In genomic region chr19:52520013-52520412, GRCh38 we compare ENCODE assay signal across 30 cellular contexts. TPM values are rescaled to one million over a fixed set of nuclear protein-coding genes. Genes with fewer than 3 reads are reported as not detected.
A peak's percentile ranks its signal among the peaks of the same experiment; 100 is the strongest.
DNase-seq lines count a peak whose midpoint lies in the region; ATAC-seq, FAIRE-seq and TF ChIP-seq lines count a peak whose summit lies in the region.
"Had no signal": no experiment of that assay in that cellular context is flagged by ENCODE, and none has a peak within 500 bp of the region (broad histone marks: within the 10 kb centered on the region; RNA-seq: fewer than 3 reads in every experiment).

No MANE protein-coding gene starts in this region.

- no peaks in the 10 kb centered on the region for H3K36me3 Mint-ChIP-seq in progenitor cell of endocrine pancreas (ENCODE audit: insufficient read depth)
- peaks cover 15 to 22% of the 10 kb centered on the region in 2 donors for H3K36me3 Mint-ChIP-seq in activated T-cell treated with anti-CD3 and anti-CD28 coated beads, Interleukin-2, amount 50 U/mL, for 72 hours (ENCODE audit: insufficient read depth in 2 of 2)
- H3K36me3 Mint-ChIP-seq: CD14-positive monocyte had no signal

- TF ChIP-seq RAD21 in HepG2 (CRISPR knock-in tag; IDR thresholded peaks at IDR 0.05) (no peak), H1 (IDR thresholded peaks at IDR 0.05 in 1 of 2, conservative IDR thresholded peaks at IDR 0.05 in 1 of 2; ENCODE audit: low read depth in 2 of 2, low read length in 2 of 2) (no peak)

- FAIRE-seq in HepG2 (lab: Jason Lieb, UNC) = no peak
- no peak for FAIRE-seq in H1 (lab: Jason Lieb, UNC)
- FAIRE-seq: GM12891, GM19239, HTR-8/SVneo had no signal

- H2BK12ac ChIP-seq in H1 (ENCODE audit: low read depth, low read length) = no peak overlapping the region

- peak overlapping the region; percentile 63; the same call in 1 of the 2 replicates for H3K4me2 ChIP-seq in HepG2 (ENCODE audit: low read depth, low read length)
- peak overlapping the region; percentile 21 to 33; a peak in 1 of 4 replicates for H3K4me2 ChIP-seq in H1 (ENCODE audit: insufficient read depth in 1 of 2, low read depth in 2 of 2, low read length in 2 of 2)
- no peak overlapping the region for H3K4me2 ChIP-seq in mesendoderm (ENCODE audit: low read length)

- H3K27ac Mint-ChIP-seq in progenitor cell of endocrine pancreas = peak overlapping the region; percentile 94
- no peak overlapping the region for H3K27ac Mint-ChIP-seq in activated T-cell treated with anti-CD3 and anti-CD28 coated beads, Interleukin-2, amount 50 U/mL, for 72 hours
- H3K27ac Mint-ChIP-seq: CD14-positive monocyte; CD8-positive, alpha-beta memory T cell had no signal

- DNase-seq in HepG2 (ENCODE audit: low spot score) = no peak
- DNase-seq in right lobe of liver = no peak
- no peak for DNase-seq in H1 (ENCODE audit: low read depth in 1 of 2, low spot score in 2 of 2)
- peak; percentile 49 for DNase-seq in mesendoderm
- DNase-seq in progenitor cell of endocrine pancreas (ENCODE audit: low spot score, unreplicated experiment) = no peak
- no peak for DNase-seq in activated CD4-positive, alpha-beta T cell treated with anti-CD3 and anti-CD28 coated beads for 1 hour
- no peak for DNase-seq in activated T-cell treated with anti-CD3 and anti-CD28 coated beads, Interleukin-2, amount 50 U/mL, for 72 hours
- no peak for DNase-seq in superior temporal gyrus (ENCODE audit: extremely low spot score)
- DNase-seq: 8988T; ACHN; BE2C; CD8-positive, alpha-beta memory T cell; DMS 273 treated with DMSO at 0.1 percent for 48 hours; DMS79; EL; GF-D8; GM23248; HCEC 1CT; KG1; MM.1S; NCI-H1694 treated with DMSO at 0.1 percent for 48 hours; NCI-H2081; NCI-H2227 treated with DMSO at 0.1 percent for 48 hours; NCI-H526 treated with DMSO at 0.1 percent for 48 hours; Peyer's patch; SHP77 treated with DMSO at 0.1 percent for 48 hours had no signal

- H3K79me2 ChIP-seq in HepG2 (ENCODE audit: insufficient read depth, low read length) = no peaks in the 10 kb centered on the region
- H3K79me2 ChIP-seq in H1 (ENCODE audit: control insufficient read depth in 1 of 2, insufficient read depth in 2 of 2, low read length in 2 of 2) = no peaks in the 10 kb centered on the region
- no peaks in the 10 kb centered on the region for H3K79me2 ChIP-seq in mesendoderm (ENCODE audit: control insufficient read depth, insufficient read depth, low read length)

- H4K20me1 ChIP-seq in HepG2 (ENCODE audit: insufficient read depth, low read length) (no peaks in the 10 kb centered on the region), H1 (replicated peaks in 1 of 2; ENCODE audit: control insufficient read depth in 1 of 2, insufficient read depth in 2 of 2, low read length in 2 of 2) (no peaks in the 10 kb centered on the region)

- H3K27me3 ChIP-seq in HepG2 (ENCODE audit: control insufficient read depth in 1 of 2, insufficient read depth in 2 of 2, low read length in 2 of 2) (no peaks in the 10 kb centered on the region; a peak in 1 of 5 replicates), right lobe of liver (no peaks in the 10 kb centered on the region), H1 (replicated peaks in 1 of 4; ENCODE audit: control insufficient read depth in 3 of 4, extremely low read depth in 1 of 4, insufficient read depth in 3 of 4, low read length in 3 of 4) (no peaks in the 10 kb centered on the region), mesendoderm (ENCODE audit: insufficient read depth, low read length, poor library complexity) (no peaks in the 10 kb centered on the region)
- H3K27me3 ChIP-seq: BE2C, Peyer's patch had no signal

- no peak overlapping the region for H2BK20ac ChIP-seq in H1 (ENCODE audit: low read length)

- TF ChIP-seq CTCF in HepG2 (CRISPR knock-in tag; IDR thresholded peaks at IDR 0.05) (no peak), right lobe of liver (IDR thresholded peaks at IDR 0.05) (no peak), H1 (IDR thresholded peaks at IDR 0.05; ENCODE audit: control extremely low read depth in 1 of 3, insufficient read depth in 1 of 3, low read depth in 1 of 3, low read length in 3 of 3) (no peak), progenitor cell of endocrine pancreas (IDR thresholded peaks at IDR 0.05; ENCODE audit: unreplicated experiment) (no peak)

- H2BK5ac ChIP-seq in H1 (ENCODE audit: low read depth, low read length) (no peak overlapping the region), mesendoderm (ENCODE audit: low read length) (no peak overlapping the region)

- no peak overlapping the region for H3K4me3 Mint-ChIP-seq in progenitor cell of endocrine pancreas (ENCODE audit: low read depth)
- no peak overlapping the region for H3K4me3 Mint-ChIP-seq in activated T-cell treated with anti-CD3 and anti-CD28 coated beads, Interleukin-2, amount 50 U/mL, for 72 hours
- H3K4me3 Mint-ChIP-seq: CD14-positive monocyte; CD8-positive, alpha-beta memory T cell had no signal

- no TSS peak for BruUV-seq in HepG2 (replicated peaks; lab: Mats Ljungman, UMichigan)

- in situ Hi-C loops in HepG2 (cut with HindIII; ENCODE audit: extremely low pct_ligation_motif_present, low pct_unique_long_range_greater_than_20kb) = no loop called here

- H4K91ac ChIP-seq in H1 (replicated peaks; ENCODE audit: insufficient read length, low read length) = no peak overlapping the region

- intact Hi-C loops in HepG2 (cut with micrococcal nuclease; ENCODE audit: unreplicated experiment) (no loop called here), right lobe of liver (cut with DNase I) (no loop called here)

- H3K27ac ChIP-seq in HepG2 (ENCODE audit: extremely low read length, insufficient read depth, low read length) (no peak overlapping the region), right lobe of liver (no peak overlapping the region), H1 (ENCODE audit: low read depth, low read length) (no peak overlapping the region), mesendoderm (ENCODE audit: low read depth, low read length) (no peak overlapping the region)
- H3K27ac ChIP-seq: GM23248, Peyer's patch had no signal

- H3K23ac ChIP-seq in H1 (ENCODE audit: insufficient read length) (no peak overlapping the region), mesendoderm (ENCODE audit: low read length) (no peak overlapping the region)

- H4K8ac ChIP-seq in H1 (ENCODE audit: extremely low read depth, insufficient read depth, low read length) (no peak overlapping the region), mesendoderm (ENCODE audit: low read depth, low read length) (no peak overlapping the region)

- no peak for ATAC-seq in HepG2
- ATAC-seq in right lobe of liver = no peak
- ATAC-seq in activated T-cell treated with anti-CD3 and anti-CD28 coated beads, Interleukin-2, amount 50 U/mL, for 72 hours (replicated peaks in 1 of 2) = no peak

- H3K18ac ChIP-seq in H1 (ENCODE audit: extremely low read depth, low read length) (no peak overlapping the region), mesendoderm (ENCODE audit: low read length) (no peak overlapping the region)

- CTCF ChIA-PET in HepG2 (lab: Yijun Ruan, JAX; ENCODE audit: low intra/inter-chr PET ratio, low total read pairs) (no interaction called here), H1 (lab: Charles Lee; ENCODE audit: partially characterized antibody) (no interaction called here)

- H2BK120ac ChIP-seq in H1 (replicated peaks; ENCODE audit: low read depth, low read length) = no peak overlapping the region
- H2BK120ac ChIP-seq in mesendoderm (ENCODE audit: low read depth, low read length) = no peak overlapping the region

- TF ChIP-seq EP300 in HepG2 (IDR thresholded peaks at IDR 0.05; ENCODE audit: low read depth in 2 of 2, low read length in 2 of 2) (no peak), HepG2 (CRISPR knock-in tag; IDR thresholded peaks at IDR 0.05; ENCODE audit: borderline replicate concordance) (no peak), H1 (IDR thresholded peaks at IDR 0.05; ENCODE audit: borderline replicate concordance in 1 of 2, low read depth in 2 of 2, low read length in 2 of 2) (no peak)

- H2AFZ ChIP-seq in HepG2 (ENCODE audit: low read length) = no peak overlapping the region
- H2AFZ ChIP-seq in H1 (ENCODE audit: low read length) = no peak overlapping the region
- H2AFZ ChIP-seq: GM23248 had no signal

- H3K36me3 ChIP-seq in HepG2 (replicated peaks in 1 of 2; ENCODE audit: control insufficient read depth in 1 of 2, insufficient read depth in 2 of 2, low read length in 2 of 2) (no peaks in the 10 kb centered on the region), right lobe of liver (no peaks in the 10 kb centered on the region), H1 (ENCODE audit: control insufficient read depth in 2 of 4, insufficient read depth in 4 of 4, low read length in 3 of 4) (no peaks in the 10 kb centered on the region), mesendoderm (ENCODE audit: control insufficient read depth, insufficient read depth, low read length) (no peaks in the 10 kb centered on the region)
- H3K36me3 ChIP-seq: BE2C, Peyer's patch had no signal

- no peaks in the 10 kb centered on the region for H3K9me3 Mint-ChIP-seq in progenitor cell of endocrine pancreas (ENCODE audit: low read depth)
- H3K9me3 Mint-ChIP-seq in activated T-cell treated with anti-CD3 and anti-CD28 coated beads, Interleukin-2, amount 50 U/mL, for 72 hours = peaks cover 9 to 20% of the 10 kb centered on the region in 2 donors

- 20% methylated on average over 3 of the region's 4 CpGs for WGBS in HepG2 (ENCODE audit: low lambda C conversion rate)
- 21% methylated on average over 4 of the region's 4 CpGs for WGBS in right lobe of liver (ENCODE audit: insufficient coverage, low coverage, low lambda C conversion rate, missing lambda C conversion rate)
- 73% methylated on average over 4 of the region's 4 CpGs; no CpG with 5 or more reads in 1 of the 2 experiments for WGBS in H1 (ENCODE audit: extremely low coverage in 1 of 2, insufficient coverage in 1 of 2, insufficient read length in 1 of 2, insufficient replicate concordance in 2 of 2, low coverage in 1 of 2, low lambda C conversion rate in 2 of 2, missing lambda C conversion rate in 1 of 2), 2 experiments
- no CpG with 5 or more reads among the region's 4 CpGs for WGBS in mesendoderm (ENCODE audit: extremely low coverage, insufficient coverage, low lambda C conversion rate)

- H3K4ac ChIP-seq in H1 (replicated peaks; ENCODE audit: insufficient read length, low read depth, low read length) (no peak overlapping the region), mesendoderm (ENCODE audit: low read depth, low read length) (no peak overlapping the region)

- H3K14ac ChIP-seq in H1 (ENCODE audit: insufficient read length) = no peak overlapping the region

- H3K79me1 ChIP-seq in H1 (ENCODE audit: low read depth, low read length) (no peaks in the 10 kb centered on the region), mesendoderm (ENCODE audit: low read length) (no peaks in the 10 kb centered on the region)

- H3K9me3 ChIP-seq in HepG2 (ENCODE audit: low read length) (peaks cover 11% of the 10 kb centered on the region), right lobe of liver (no peaks in the 10 kb centered on the region), H1 (ENCODE audit: insufficient read depth in 2 of 2, low read depth in 1 of 2, low read length in 1 of 2) (no peaks in the 10 kb centered on the region)
- H3K9me3 ChIP-seq: BE2C had no signal

- H3K4me1 ChIP-seq in HepG2 (ENCODE audit: insufficient read depth, low read length) (peaks cover 14% of the 10 kb centered on the region; the same call in 1 of the 2 replicates), right lobe of liver (no peaks in the 10 kb centered on the region), H1 (replicated peaks in 1 of 4; ENCODE audit: control insufficient read depth in 3 of 4, insufficient read depth in 4 of 4, low read length in 3 of 4) (peaks cover 2 to 14% (median 10%) of the 10 kb centered on the region in 4 experiments; a peak in 5 of 7 replicates), mesendoderm (ENCODE audit: control insufficient read depth, low read depth, low read length) (peaks cover 3% of the 10 kb centered on the region)
- H3K4me1 ChIP-seq: BE2C, Peyer's patch had no signal

- POLR2A ChIA-PET in HepG2 (lab: Yijun Ruan, JAX) (no interaction called here), H1 (lab: Charles Lee; ENCODE audit: partially characterized antibody) (interaction anchor here (1.4 kb wide), 1 partner anchor 17 kb away, joined by 4 read pairs; no protein-coding TSS in a partner anchor)

- peaks cover 50% of the 10 kb centered on the region for H3K4me1 Mint-ChIP-seq in progenitor cell of endocrine pancreas (ENCODE audit: low read depth)
- H3K4me1 Mint-ChIP-seq in activated T-cell treated with anti-CD3 and anti-CD28 coated beads, Interleukin-2, amount 50 U/mL, for 72 hours (ENCODE audit: low read depth) = peaks cover 7% of the 10 kb centered on the region
- H3K4me1 Mint-ChIP-seq: CD14-positive monocyte had no signal

- H3K23me2 ChIP-seq in H1 (ENCODE audit: low read depth, low read length) = no peaks in the 10 kb centered on the region

- H4K5ac ChIP-seq in H1 (ENCODE audit: insufficient read length, low read depth, low read length) (no peak overlapping the region), mesendoderm (ENCODE audit: low read length) (no peak overlapping the region)

- H3K9ac ChIP-seq in HepG2 (ENCODE audit: insufficient read depth, low read depth, low read length) = no peak overlapping the region
- no peak overlapping the region for H3K9ac ChIP-seq in H1 (replicated peaks in 1 of 4; ENCODE audit: extremely low read depth in 1 of 4, low read depth in 3 of 4, low read length in 3 of 4)
- H3K9ac ChIP-seq in mesendoderm (ENCODE audit: low read length) = no peak overlapping the region
- H3K9ac ChIP-seq: GM23248 had no signal

- H3K56ac ChIP-seq in H1 (replicated peaks; ENCODE audit: insufficient read length, low read depth, low read length) (no peak overlapping the region), mesendoderm (ENCODE audit: low read length) (no peak overlapping the region)

- no peaks in the 10 kb centered on the region for H3K27me3 Mint-ChIP-seq in progenitor cell of endocrine pancreas
- no peaks in the 10 kb centered on the region for H3K27me3 Mint-ChIP-seq in activated T-cell treated with anti-CD3 and anti-CD28 coated beads, Interleukin-2, amount 50 U/mL, for 72 hours (ENCODE audit: low read depth)

- H2AK5ac ChIP-seq in H1 (ENCODE audit: low read depth, low read length) = no peak overlapping the region
- H2AK5ac ChIP-seq in mesendoderm (ENCODE audit: low read length) = no peak overlapping the region

- TF ChIP-seq POLR2A in HepG2 (IDR thresholded peaks at IDR 0.05; ENCODE audit: insufficient read depth in 1 of 2, low read depth in 2 of 2, low read length in 2 of 2) = no peak
- no peak for TF ChIP-seq POLR2A in right lobe of liver (IDR thresholded peaks at IDR 0.05)
- no peak for TF ChIP-seq POLR2A in H1 (IDR thresholded peaks at IDR 0.05; ENCODE audit: control extremely low read depth in 1 of 2, low read depth in 2 of 2, low read length in 2 of 2)

- H3K4me3 ChIP-seq in HepG2 (replicated peaks in 1 of 3; ENCODE audit: insufficient read depth in 1 of 3, low read depth in 2 of 3, low read length in 3 of 3) (no peak overlapping the region), right lobe of liver (no peak overlapping the region), H1 (ENCODE audit: extremely low read depth in 1 of 4, insufficient read depth in 2 of 4, low read depth in 3 of 4, low read length in 4 of 4) (no peak overlapping the region; a peak in 1 of 8 replicates), mesendoderm (ENCODE audit: low read length) (no peak overlapping the region)
- H3K4me3 ChIP-seq: GM23248, Peyer's patch had no signal

- H2BK15ac ChIP-seq in H1 (ENCODE audit: low read length) (0 out of 2 replicates have a peak overlapping the region, but pooled peaks have one; percentile 40), mesendoderm (replicated peaks; ENCODE audit: low read depth) (no peak overlapping the region)

RNA-seq across cellular contexts. Expression of gene ZNF808, which starts 7.5 kb away (rescaled TPM):
- total RNA-seq in HepG2 (2016; rRNA removed; fragmentation: Illumina TruSeq; extraction: Trizol) (7.4 and 17.5 TPM in 2 replicates), right lobe of liver (10 to 100 TPM in 1 of 6 experiments, 1 to 10 TPM in 5; 3.3 to 12.3 (median 5.8) TPM), progenitor cell of endocrine pancreas (38.6 and 41.6 TPM in 2 replicates)
- 1.5 and 2.7 TPM in 2 replicates for total RNA-seq in HepG2 (2016; cell fraction: cytosol; rRNA removed; fragmentation: Illumina TruSeq; extraction: Trizol; ENCODE audit: low read depth)
- 7.6 and 14.1 TPM in 2 replicates for total RNA-seq in HepG2 (2016; cell fraction: insoluble cytoplasmic fraction; rRNA removed; fragmentation: Illumina TruSeq; extraction: Trizol)
- 5.1 and 6.2 TPM in 2 replicates for total RNA-seq in HepG2 (2016; cell fraction: membrane; rRNA removed; fragmentation: Illumina TruSeq; extraction: Trizol)
- 8.7 and 11.8 TPM in 2 replicates for total RNA-seq in HepG2 (2016; cell fraction: nucleus; rRNA removed; fragmentation: Illumina TruSeq; extraction: Trizol)
- polyA plus RNA-seq in HepG2 (2011; rRNA removed) (3.0 and 3.3 TPM in 2 replicates), H1 (2011; rRNA removed) (2.6 and 3.9 TPM in 2 replicates)
- 1.2 and 2.1 TPM in 2 replicates for polyA plus RNA-seq in HepG2 (2011; cell fraction: cytosol; rRNA removed)
- polyA plus RNA-seq in HepG2 (2011; cell fraction: nucleus; rRNA removed) = 3.7 and 5.5 TPM in 2 replicates
- 1.4 and 1.7 TPM in 2 replicates for polyA plus RNA-seq in HepG2 (2012)
- polyA plus RNA-seq in HepG2 (2016; cell fraction: cytosol; fragmentation: Illumina TruSeq; extraction: Trizol; ENCODE audit: low read depth) = 0.03 and 0.27 TPM in 2 replicates
- polyA plus RNA-seq in HepG2 (2016; cell fraction: insoluble cytoplasmic fraction; fragmentation: Illumina TruSeq; extraction: Trizol; ENCODE audit: low read depth) = 2.4 and 3.5 TPM in 2 replicates
- 0.37 and 0.50 TPM in 2 replicates for polyA plus RNA-seq in HepG2 (2016; cell fraction: membrane; fragmentation: Illumina TruSeq; extraction: Trizol; ENCODE audit: low read depth)
- 5.9 and 8.6 TPM in 2 replicates for polyA plus RNA-seq in HepG2 (2016; cell fraction: nucleus; fragmentation: Illumina TruSeq; extraction: Trizol; ENCODE audit: insufficient read depth, low read depth)
- polyA minus RNA-seq in HepG2 (2011; rRNA and poly(A)+ RNA removed; ENCODE audit: low replicate concordance) = 2.8 and 6.5 TPM in 2 replicates
- 3.8 and 6.8 TPM in 2 replicates for polyA minus RNA-seq in HepG2 (2011; cell fraction: cytosol; rRNA and poly(A)+ RNA removed)
- polyA minus RNA-seq in HepG2 (2011; cell fraction: nucleus; rRNA and poly(A)+ RNA removed) = 13.0 and 22.6 TPM in 2 replicates
- 23.1 and 25.9 TPM in 2 replicates for total RNA-seq in H1 (2021; fragmentation: NEBNext Ultra II Directional; extraction: Animal tissue kit (Norgen Biotek cat#: 25700))
- 5.3 TPM for polyA plus RNA-seq in H1 (2011; cell fraction: cytosol; rRNA removed)
- 2.9 TPM for polyA plus RNA-seq in H1 (2011; cell fraction: nucleus; rRNA removed)
- polyA plus RNA-seq in H1 (2012, experiment 1 of 2) = 3.9 to 8.6 TPM (median 5.6 TPM) in 4 replicates
- 0.87 TPM for polyA plus RNA-seq in H1 (2012, experiment 2 of 2)
- 8.9 TPM for polyA plus RNA-seq in H1 (2013, experiment 1 of 2)
- 9.0 TPM for polyA plus RNA-seq in H1 (2013, experiment 2 of 2)
- polyA minus RNA-seq in H1 (2011; rRNA and poly(A)+ RNA removed) = 25.5 and 41.6 TPM in 2 replicates
- 16.7 TPM for polyA minus RNA-seq in H1 (2011; cell fraction: cytosol; rRNA and poly(A)+ RNA removed)
- 27.7 TPM for polyA minus RNA-seq in H1 (2011; cell fraction: nucleus; rRNA and poly(A)+ RNA removed)
- polyA plus RNA-seq in mesendoderm (2013, experiment 1 of 2) = 9.5 TPM
- polyA plus RNA-seq in mesendoderm (2013, experiment 2 of 2) = 8.9 TPM
- total RNA-seq in activated T-cell treated with anti-CD3 and anti-CD28 coated beads, Interleukin-2, amount 50 U/mL, for 72 hours = 10 to 100 TPM; 26.3 to 34.9 TPM

RNA-seq across cellular contexts. Expression of gene ZNF701, which starts 50.1 kb away (rescaled TPM):
- 6.3 and 7.7 TPM in 2 replicates for total RNA-seq in HepG2 (2016; rRNA removed; fragmentation: Illumina TruSeq; extraction: Trizol)
- 1.1 and 2.6 TPM in 2 replicates for total RNA-seq in HepG2 (2016; cell fraction: cytosol; rRNA removed; fragmentation: Illumina TruSeq; extraction: Trizol; ENCODE audit: low read depth)
- 6.6 and 8.1 TPM in 2 replicates for total RNA-seq in HepG2 (2016; cell fraction: insoluble cytoplasmic fraction; rRNA removed; fragmentation: Illumina TruSeq; extraction: Trizol)
- total RNA-seq in HepG2 (2016; cell fraction: membrane; rRNA removed; fragmentation: Illumina TruSeq; extraction: Trizol) = 3.1 and 4.0 TPM in 2 replicates
- 5.7 and 10.0 TPM in 2 replicates for total RNA-seq in HepG2 (2016; cell fraction: nucleus; rRNA removed; fragmentation: Illumina TruSeq; extraction: Trizol)
- 4.5 and 5.0 TPM in 2 replicates for polyA plus RNA-seq in HepG2 (2011; rRNA removed)
- 1.6 and 2.2 TPM in 2 replicates for polyA plus RNA-seq in HepG2 (2011; cell fraction: cytosol; rRNA removed)
- polyA plus RNA-seq in HepG2 (2011; cell fraction: nucleus; rRNA removed) = 5.8 and 6.5 TPM in 2 replicates
- polyA plus RNA-seq in HepG2 (2012) = 1.7 and 2.9 TPM in 2 replicates
- 0.11 and 0.12 TPM in 2 replicates for polyA plus RNA-seq in HepG2 (2016; cell fraction: cytosol; fragmentation: Illumina TruSeq; extraction: Trizol; ENCODE audit: low read depth)
- polyA plus RNA-seq in HepG2 (2016; cell fraction: insoluble cytoplasmic fraction; fragmentation: Illumina TruSeq; extraction: Trizol; ENCODE audit: low read depth) = 2.8 and 3.7 TPM in 2 replicates
- polyA plus RNA-seq in HepG2 (2016; cell fraction: membrane; fragmentation: Illumina TruSeq; extraction: Trizol; ENCODE audit: low read depth) = 0.38 and 0.49 TPM in 2 replicates
- 5.5 and 7.9 TPM in 2 replicates for polyA plus RNA-seq in HepG2 (2016; cell fraction: nucleus; fragmentation: Illumina TruSeq; extraction: Trizol; ENCODE audit: insufficient read depth, low read depth)
- 6.0 and 8.1 TPM in 2 replicates for polyA minus RNA-seq in HepG2 (2011; rRNA and poly(A)+ RNA removed; ENCODE audit: low replicate concordance)
- 4.0 and 5.3 TPM in 2 replicates for polyA minus RNA-seq in HepG2 (2011; cell fraction: cytosol; rRNA and poly(A)+ RNA removed)
- polyA minus RNA-seq in HepG2 (2011; cell fraction: nucleus; rRNA and poly(A)+ RNA removed) = 16.4 and 19.3 TPM in 2 replicates
- total RNA-seq in right lobe of liver = 1 to 10 TPM; 2.5 to 6.4 (median 4.0) TPM
- total RNA-seq in H1 (2021; fragmentation: NEBNext Ultra II Directional; extraction: Animal tissue kit (Norgen Biotek cat#: 25700)) = 16.5 and 18.7 TPM in 2 replicates
- 4.9 and 5.2 TPM in 2 replicates for polyA plus RNA-seq in H1 (2011; rRNA removed)
- 6.5 TPM for polyA plus RNA-seq in H1 (2011; cell fraction: cytosol; rRNA removed)
- polyA plus RNA-seq in H1 (2011; cell fraction: nucleus; rRNA removed) = 7.0 TPM
- 5.2 to 10.5 TPM (median 6.4 TPM) in 4 replicates for polyA plus RNA-seq in H1 (2012, experiment 1 of 2)
- polyA plus RNA-seq in H1 (2012, experiment 2 of 2) = 0.68 TPM
- 9.3 TPM for polyA plus RNA-seq in H1 (2013, experiment 1 of 2)
- polyA plus RNA-seq in H1 (2013, experiment 2 of 2) = 8.7 TPM
- polyA minus RNA-seq in H1 (2011; rRNA and poly(A)+ RNA removed) = 25.5 and 25.7 TPM in 2 replicates
- 10.3 TPM for polyA minus RNA-seq in H1 (2011; cell fraction: cytosol; rRNA and poly(A)+ RNA removed)
- 23.5 TPM for polyA minus RNA-seq in H1 (2011; cell fraction: nucleus; rRNA and poly(A)+ RNA removed)
- polyA plus RNA-seq in mesendoderm (2013, experiment 1 of 2) = 11.5 TPM
- 11.2 TPM for polyA plus RNA-seq in mesendoderm (2013, experiment 2 of 2)
- 29.7 and 34.7 TPM in 2 replicates for total RNA-seq in progenitor cell of endocrine pancreas
- total RNA-seq in activated T-cell treated with anti-CD3 and anti-CD28 coated beads, Interleukin-2, amount 50 U/mL, for 72 hours = 10 to 100 TPM; 25.7 to 26.0 TPM

Comparison
In these comparisons a context has a peak if more than half of its experiments do, and no peak if none do; other contexts are left out.
1. Of the 41 proteins assayed by ChIP-seq in both HepG2 and H1: peak only in HepG2: none; only in H1: CEBPB; in both: none; in neither: 40.